28 cellular contexts compared by ENCODE assay signal in the genomic region with DNA sequence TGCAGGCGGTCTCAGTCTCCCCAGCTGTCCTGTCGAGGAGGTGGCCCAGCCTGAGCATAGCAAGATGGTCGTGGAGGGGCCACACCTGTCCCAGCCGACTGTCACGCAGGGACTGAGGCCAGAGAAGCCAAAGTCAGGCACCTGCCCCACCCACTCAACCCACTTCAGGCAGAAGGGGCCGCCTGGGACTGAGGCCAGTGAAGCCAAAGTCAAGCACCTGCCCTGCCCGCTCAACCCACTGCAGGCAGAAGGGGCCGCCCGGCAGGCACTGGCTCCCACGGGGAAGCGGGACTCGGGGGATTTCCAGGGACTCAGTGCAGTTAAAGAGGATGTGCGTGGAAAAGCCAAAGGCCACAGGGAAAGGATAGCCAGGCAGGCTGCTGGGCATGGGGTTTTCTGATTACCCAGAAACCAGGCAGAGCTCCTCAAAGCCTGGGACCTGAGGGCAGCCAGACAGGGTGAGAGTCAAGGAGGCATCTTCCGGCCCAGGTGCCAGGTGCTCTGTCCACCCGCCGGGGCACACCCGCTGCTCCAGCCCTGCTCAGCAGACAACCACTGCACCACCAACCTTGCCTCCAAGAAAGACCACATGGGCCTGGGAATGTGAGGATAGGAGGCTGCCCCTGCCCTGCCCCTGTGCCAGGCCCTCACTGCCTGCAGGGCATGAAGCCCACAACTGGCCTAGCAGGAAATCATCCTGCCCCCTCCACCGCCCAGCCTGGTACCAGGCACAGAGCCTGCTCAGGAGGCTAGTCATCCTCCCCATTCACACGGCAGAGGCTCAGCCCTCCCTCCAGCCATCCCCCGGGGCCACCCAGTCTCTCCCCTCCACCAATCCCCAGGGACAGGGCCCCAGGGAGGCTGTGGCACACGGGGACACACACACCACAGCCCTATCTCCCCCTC. TPM values are rescaled to one million over a fixed set of nuclear protein-coding genes. Genes with fewer than 3 reads are reported as not detected.
A peak's percentile ranks its signal among the peaks of the same experiment; 100 is the strongest.
DNase-seq lines count a peak whose midpoint lies in the region; ATAC-seq and TF ChIP-seq lines count a peak whose summit lies in the region.
"Had no signal": no experiment of that assay in that cellular context is flagged by ENCODE, and none has a peak within 500 bp of the region (broad histone marks: within the 10 kb centered on the region; RNA-seq: fewer than 3 reads in every experiment).

No MANE protein-coding gene starts in this region.

- H4K20me1 ChIP-seq in BLaER1, result peaks cover 99% of the 10 kb centered on the region
- H4K20me1 ChIP-seq in PC-3 (ENCODE audit: low read length), result no peaks in the 10 kb centered on the region

- no peak for ATAC-seq in PC-3
- peak; percentile 72 to 87 for ATAC-seq in lower lobe of right lung
- no peak for ATAC-seq in HG02970 (IDR thresholded peaks at IDR 0.05; ENCODE audit: low FRiP score, unreplicated experiment)
- ATAC-seq: activated CD4-positive, CD25-positive, alpha-beta regulatory T cell treated with anti-CD3 and anti-CD28 coated beads, Interleukin-2, amount 50 U/mL, for 24 hours; activated T-cell treated with anti-CD3 and anti-CD28 coated beads, Interleukin-2, amount 50 U/mL, for 72 hours; esophagus mucosa; naive thymus-derived CD4-positive, alpha-beta T cell had no signal

- POLR2A ChIA-PET in PC-3 (lab: Charles Lee; ENCODE audit: unreplicated experiment), result no interaction called here

- H3K36me3 ChIP-seq in BLaER1 (peaks cover 57% of the 10 kb centered on the region), PC-3 (ENCODE audit: low read depth, low read length) (no peaks in the 10 kb centered on the region), lower lobe of right lung (no peaks in the 10 kb centered on the region), transverse colon (no peaks in the 10 kb centered on the region)
- H3K36me3 ChIP-seq: left ventricle myocardium inferior, sigmoid colon had no signal

- peaks cover 7% of the 10 kb centered on the region for H3K9me3 ChIP-seq in BLaER1
- no peaks in the 10 kb centered on the region for H3K9me3 ChIP-seq in PC-3 (ENCODE audit: low read length)
- no peaks in the 10 kb centered on the region for H3K9me3 ChIP-seq in lower lobe of right lung
- H3K9me3 ChIP-seq in transverse colon, result no peaks in the 10 kb centered on the region
- H3K9me3 ChIP-seq: Caco-2, left ventricle myocardium inferior, sigmoid colon had no signal

- peak overlapping the region; percentile 78 for H3K4me2 ChIP-seq in BLaER1
- H3K4me2 ChIP-seq in PC-3 (ENCODE audit: low read length), result no peak overlapping the region
- H3K4me2 ChIP-seq: KMS-11 had no signal

- no peaks in the 10 kb centered on the region for H3K9me2 ChIP-seq in PC-3 (replicated peaks; ENCODE audit: low read length)

- peak overlapping the region; percentile 24; the same call in 1 of the 2 replicates for H3K9ac ChIP-seq in BLaER1
- H3K9ac ChIP-seq in PC-3 (ENCODE audit: low read length), result no peak overlapping the region
- H3K9ac ChIP-seq: KMS-11 had no signal

- H3K27me3 ChIP-seq in BLaER1 (peaks cover 3% of the 10 kb centered on the region; the same call in 1 of the 2 replicates), PC-3 (ENCODE audit: low read length) (no peaks in the 10 kb centered on the region), lower lobe of right lung (ENCODE audit: low read depth) (no peaks in the 10 kb centered on the region), transverse colon (no peaks in the 10 kb centered on the region)
- H3K27me3 ChIP-seq: sigmoid colon had no signal

- intact Hi-C loops in PC-3 (cut with micrococcal nuclease), result no loop called here
- intact Hi-C loops in lower lobe of right lung (cut with DNase I), result no loop called here
- intact Hi-C loops in transverse colon (cut with DNase I; ENCODE audit: low total_unique reads), result no loop called here

- H3F3A ChIP-seq in PC-3 (ENCODE audit: low read length, unreplicated experiment), result no peaks in the 10 kb centered on the region

- H3K27ac ChIP-seq in BLaER1, result no peak overlapping the region
- no peak overlapping the region for H3K27ac ChIP-seq in PC-3 (ENCODE audit: low read length)
- no peak overlapping the region for H3K27ac ChIP-seq in lower lobe of right lung
- H3K27ac ChIP-seq in transverse colon, result no peak overlapping the region
- H3K27ac ChIP-seq: HL-60, KMS-11, left ventricle myocardium inferior, sigmoid colon, SK-N-MC had no signal

- in situ Hi-C loops in transverse colon (cut with MboI; ENCODE audit: low pct_ligation_motif_present in 1 of 4, low pct_unique_long_range_greater_than_20kb in 1 of 4, low sequenced_read_pairs in 3 of 4), result no loop called here

- H3K79me2 ChIP-seq in PC-3 (ENCODE audit: low read length), result no peaks in the 10 kb centered on the region

- no TSS peak for BruUV-seq in PC-3 (replicated peaks; lab: Mats Ljungman, UMichigan)

- TF ChIP-seq POLR2A in transverse colon (IDR thresholded peaks at IDR 0.05), result no peak

- H2AFZ ChIP-seq in PC-3 (ENCODE audit: low read length), result no peak overlapping the region

- WGBS in transverse colon (ENCODE audit: low coverage in 1 of 2), 2 donors, result 51% methylated on average over 20 of the region's 21 CpGs; no CpG with 5 or more reads in 1 of the 2 donors

- TF ChIP-seq CTCF in PC-3 (conservative IDR thresholded peaks at IDR 0.05; ENCODE audit: low read depth, low read length) (no peak), lower lobe of right lung (IDR thresholded peaks at IDR 0.05) (no peak), transverse colon (IDR thresholded peaks at IDR 0.05) (no peak)

- peaks cover 37% of the 10 kb centered on the region for H3K4me1 ChIP-seq in BLaER1
- H3K4me1 ChIP-seq in PC-3 (ENCODE audit: insufficient read depth, low read length), result no peaks in the 10 kb centered on the region
- peaks cover 25% of the 10 kb centered on the region for H3K4me1 ChIP-seq in lower lobe of right lung
- H3K4me1 ChIP-seq in transverse colon, result no peaks in the 10 kb centered on the region
- H3K4me1 ChIP-seq: Caco-2 had no signal

- peak; percentile 19 for DNase-seq in DMS79 (lab: John Stamatoyannopoulos, UW)
- peak; percentile 6 for DNase-seq in PC-3
- DNase-seq in lower lobe of right lung, result peak; percentile 72
- DNase-seq in NCI-H526 (lab: John Stamatoyannopoulos, UW), result no peak
- no peak for DNase-seq in transverse colon
- DNase-seq in CD1c-positive myeloid dendritic cell (ENCODE audit: extremely low spot score), result no peak
- DNase-seq: activated CD4-positive, alpha-beta T cell treated with anti-CD3 and anti-CD28 coated beads, Interleukin-2, amount 50 U/mL, for 48 hours; activated T-cell treated with anti-CD3 and anti-CD28 coated beads, Interleukin-2, amount 50 U/mL, for 72 hours; C1 segment of cervical spinal cord; Caco-2; caudate nucleus; H7; head of caudate nucleus; islet precursor cell; left ventricle myocardium inferior; naive thymus-derived CD4-positive, alpha-beta T cell; NCI-H2081 treated with DMSO at 0.1 percent for 48 hours; NCI-H446; sigmoid colon; stimulated activated CD4-positive, alpha-beta T cell treated with anti-CD3 and anti-CD28 coated beads, Interleukin-12 subunit alpha, Interleukin-12 subunit beta, amount 100 ng/mL, for 4 hours; stimulated activated CD4-positive, alpha-beta T cell treated with anti-CD3 and anti-CD28 coated beads, Interleukin-2, amount 100 ng/mL, for 48 hours had no signal

- no peak for TF ChIP-seq EP300 in transverse colon (IDR thresholded peaks at IDR 0.05; ENCODE audit: low read depth)

- CTCF ChIA-PET in PC-3 (lab: Charles Lee), result no interaction called here

- H3K4me3 ChIP-seq in BLaER1, result no peak overlapping the region
- no peak overlapping the region for H3K4me3 ChIP-seq in PC-3 (ENCODE audit: low read length)
- H3K4me3 ChIP-seq in lower lobe of right lung, result no peak overlapping the region
- no peak overlapping the region for H3K4me3 ChIP-seq in transverse colon
- H3K4me3 ChIP-seq: left ventricle myocardium inferior, sigmoid colon, SK-N-MC had no signal

RNA-seq across cellular contexts. Expression of gene MEGF6, which starts 41.0 kb away (rescaled TPM):
- total RNA-seq in PC-3 (2014; rRNA removed), result 32.5 and 40.1 TPM in 2 replicates
- total RNA-seq in lower lobe of right lung, result 57.1 TPM
- total RNA-seq in transverse colon, result 10 to 100 TPM in 2 of 4 donors, 1 to 10 TPM in 2; 4.1 to 27.1 (median 11.4) TPM

RNA-seq across cellular contexts. Expression of gene TPRG1L, which starts 54.5 kb away (rescaled TPM):
- total RNA-seq in PC-3 (2014; rRNA removed), result 32.0 and 44.5 TPM in 2 replicates
- total RNA-seq in lower lobe of right lung, result 46.1 TPM
- 10 to 100 TPM; 24.5 to 86.8 (median 56.0) TPM for total RNA-seq in transverse colon

Comparison
In these comparisons a context has a peak if more than half of its experiments do, and no peak if none do; other contexts are left out.
1. DNase-seq: peak in DMS79 (single experiment), PC-3 (single experiment) and lower lobe of right lung (single experiment); none in NCI-H526 (0 of 2), transverse colon (single experiment) and CD1c-positive myeloid dendritic cell (single experiment).
2. ATAC-seq: peak in lower lobe of right lung (2 of 2); none in PC-3 (single experiment) and HG02970 (single experiment).